17 cellular contexts compared by ENCODE assay signal in the genomic region with DNA sequence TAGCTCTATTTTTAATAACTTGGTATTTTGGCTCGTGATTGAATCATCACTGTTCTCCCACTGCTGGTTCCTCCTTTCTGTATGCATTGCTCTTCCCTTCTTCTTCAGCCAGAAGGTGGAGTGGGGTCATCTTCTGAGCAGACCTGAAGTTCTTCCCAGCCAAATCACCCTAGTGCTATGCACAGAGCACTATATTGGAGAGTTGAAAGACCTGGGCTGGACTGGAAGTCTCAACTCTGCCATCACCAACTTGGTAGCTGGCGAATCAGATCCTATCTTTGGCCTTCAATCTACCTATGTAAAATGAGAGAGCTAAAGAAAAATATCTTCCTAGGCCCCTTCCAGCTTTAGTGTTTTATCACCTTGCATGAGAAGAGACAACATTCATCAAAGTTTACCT. TPM values are rescaled to one million over a fixed set of nuclear protein-coding genes. Genes with fewer than 3 reads are reported as not detected.
"Had no signal": no experiment of that assay in that cellular context is flagged by ENCODE, and none has a peak within 500 bp of the region (broad histone marks: within the 10 kb centered on the region; RNA-seq: fewer than 3 reads in every experiment).

No MANE protein-coding gene starts in this region.

- H3K9me3 Mint-ChIP-seq: activated naive CD8-positive, alpha-beta T cell treated with anti-CD3 and anti-CD28 coated beads, Interleukin-2, amount 50 U/mL, for 24 hours had no signal

- H3K9me3 ChIP-seq: ascending aorta, mucosa of descending colon, upper lobe of left lung had no signal

- ATAC-seq: activated naive CD8-positive, alpha-beta T cell treated with anti-CD3 and anti-CD28 coated beads, Interleukin-2, amount 50 U/mL, for 24 hours; esophagus mucosa; left cardiac atrium; mucosa of descending colon; naive thymus-derived CD8-positive, alpha-beta T cell; sciatic nerve; stimulated activated naive B cell treated with anti-CD40 and anti-IgM and Interleukin-4, amounts not matched to agents 10 μg/mL and 1 μg/mL and 100 μg/mL, for 72 hours had no signal

- H3K36me3 ChIP-seq: ascending aorta, upper lobe of left lung, WERI-Rb-1 had no signal

- H3K27ac Mint-ChIP-seq: activated naive CD8-positive, alpha-beta T cell treated with anti-CD3 and anti-CD28 coated beads, Interleukin-2, amount 50 U/mL, for 24 hours; stimulated activated naive B cell treated with anti-CD40 and anti-IgM and Interleukin-4, amounts not matched to agents 10 μg/mL and 1 μg/mL and 100 μg/mL, for 72 hours had no signal

- H3K27ac ChIP-seq: ascending aorta, upper lobe of left lung, WERI-Rb-1 had no signal

- H3K4me3 Mint-ChIP-seq: activated naive CD8-positive, alpha-beta T cell treated with anti-CD3 and anti-CD28 coated beads, Interleukin-2, amount 50 U/mL, for 24 hours; naive thymus-derived CD8-positive, alpha-beta T cell; stimulated activated naive B cell treated with anti-CD40 and anti-IgM and Interleukin-4, amounts not matched to agents 10 μg/mL and 1 μg/mL and 100 μg/mL, for 72 hours had no signal

- DNase-seq: activated CD4-positive, alpha-beta T cell treated with anti-CD3 and anti-CD28 coated beads for 48 hours; activated naive CD4-positive, alpha-beta T cell treated with Interleukin-2 at 50 U/mL for 16 hours; activated naive CD8-positive, alpha-beta T cell treated with anti-CD3 and anti-CD28 coated beads, Interleukin-2, amount 50 U/mL, for 24 hours; left cardiac atrium; mucosa of descending colon; naive thymus-derived CD8-positive, alpha-beta T cell; stimulated activated CD4-positive, alpha-beta T cell treated with anti-CD3 and anti-CD28 coated beads, Interleukin-2, amount 100 ng/mL, for 24 hours; stimulated activated naive B cell treated with anti-CD40 and anti-IgM and Interleukin-4, amounts not matched to agents 10 μg/mL and 1 μg/mL and 100 μg/mL, for 72 hours; T1000; WERI-Rb-1 had no signal

- H3K4me3 ChIP-seq: ascending aorta, mucosa of descending colon, upper lobe of left lung had no signal

- H3K4me1 ChIP-seq: ascending aorta had no signal

- H3K27me3 ChIP-seq: ascending aorta, upper lobe of left lung had no signal

RNA-seq across cellular contexts. Expression of gene CPO, which starts 54.2 kb away (rescaled TPM):
- total RNA-seq: ascending aorta; esophagus mucosa; fibroblast of villous mesenchyme; lung microvascular endothelial cell; naive thymus-derived CD8-positive, alpha-beta T cell; pulmonary artery endothelial cell; upper lobe of left lung had no signal
- polyA plus RNA-seq: naive thymus-derived CD8-positive, alpha-beta T cell had no signal
